In the genomic region with DNA sequence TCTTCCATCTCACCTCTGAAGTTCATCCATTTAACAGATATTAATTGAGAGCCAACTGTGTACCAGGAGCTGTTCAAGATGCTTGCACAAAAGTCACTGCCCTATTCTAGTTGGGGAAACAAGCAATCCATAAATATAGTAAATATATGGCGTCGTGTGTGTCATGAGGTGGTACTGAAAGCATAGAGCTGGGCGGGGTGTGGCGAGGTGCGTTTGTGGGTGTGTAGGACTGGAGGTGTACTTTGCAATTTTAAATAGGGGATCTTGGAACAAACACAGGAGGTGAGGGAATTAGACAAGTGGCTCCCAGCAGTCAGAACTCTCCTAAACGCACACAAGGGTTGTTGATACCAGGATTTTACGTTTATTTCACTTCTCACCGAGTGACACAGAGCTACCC, we compare ENCODE assay signal across 9 cellular contexts. TPM values are rescaled to one million over a fixed set of nuclear protein-coding genes. Genes with fewer than 3 reads are reported as not detected.
DNase-seq lines count a peak whose midpoint lies in the region; ATAC-seq and TF ChIP-seq lines count a peak whose summit lies in the region.
"Had no signal": no experiment of that assay in that cellular context is flagged by ENCODE, and none has a peak within 500 bp of the region (broad histone marks: within the 10 kb centered on the region; RNA-seq: fewer than 3 reads in every experiment).

No MANE protein-coding gene starts in this region.

- intact Hi-C loops in activated CD4-positive, alpha-beta T cell treated with anti-CD3 and anti-CD28 coated beads, Interleukin-2, amount 10 ng/mL, durations not matched to agents 24 days and 14 days (cut with micrococcal nuclease): loop anchor here (1.0 kb wide), 1 partner anchor 20 kb away; no protein-coding TSS in a partner anchor
- intact Hi-C loops in left lung (cut with DNase I) (no loop called here), testis (cut with DNase I; ENCODE audit: low total_unique reads) (no loop called here)

- DNase-seq in activated CD4-positive, alpha-beta T cell treated with anti-CD3 and anti-CD28 coated beads, Interleukin-2, amount 10 ng/mL, durations not matched to agents 24 days and 14 days: no peak
- DNase-seq in activated CD4-positive, alpha-beta T cell treated with anti-CD3 and anti-CD28 coated beads for 1 hour: no peak
- no peak for DNase-seq in activated naive CD8-positive, alpha-beta T cell treated with anti-CD3 and anti-CD28 coated beads, Interleukin-2, amount 10 ng/mL, durations not matched to agents 7 days and 5 days
- DNase-seq in left lung (no peak), testis (no peak), SKM-1 (lab: John Stamatoyannopoulos, UW; ENCODE audit: unreplicated experiment) (no peak)
- DNase-seq in stimulated activated CD4-positive, alpha-beta T cell treated with anti-CD3 and anti-CD28 coated beads, Interleukin-12 subunit alpha, Interleukin-12 subunit beta, amount 100 ng/mL, for 4 hours: no peak

- TF ChIP-seq CTCF in left lung (IDR thresholded peaks at IDR 0.05) (no peak), testis (IDR thresholded peaks at IDR 0.05) (no peak)

- H3K27me3 ChIP-seq in left lung: peaks cover 0 to 15% of the 10 kb centered on the region in 2 donors
- H3K27me3 ChIP-seq in testis: no peaks in the 10 kb centered on the region

- peak overlapping the region; percentile 80 for H3K4me3 Mint-ChIP-seq in activated CD4-positive, alpha-beta T cell treated with anti-CD3 and anti-CD28 coated beads, Interleukin-2, amount 10 ng/mL, durations not matched to agents 24 days and 14 days
- H3K4me3 Mint-ChIP-seq in activated naive CD8-positive, alpha-beta T cell treated with anti-CD3 and anti-CD28 coated beads, Interleukin-2, amount 10 ng/mL, durations not matched to agents 7 days and 5 days: peak overlapping the region; percentile 78

- ATAC-seq in activated naive CD8-positive, alpha-beta T cell treated with anti-CD3 and anti-CD28 coated beads, Interleukin-2, amount 10 ng/mL, durations not matched to agents 7 days and 5 days (ENCODE audit: low read depth): no peak
- no peak for ATAC-seq in left lung
- ATAC-seq in HG03439 (IDR thresholded peaks at IDR 0.05; ENCODE audit: unreplicated experiment): no peak

- H3K4me3 ChIP-seq in left lung: peak overlapping the region; percentile 48 to 54
- peak overlapping the region; percentile 65 to 74 for H3K4me3 ChIP-seq in testis

- peaks cover 4% of the 10 kb centered on the region for H3K27me3 Mint-ChIP-seq in activated CD4-positive, alpha-beta T cell treated with anti-CD3 and anti-CD28 coated beads, Interleukin-2, amount 10 ng/mL, durations not matched to agents 24 days and 14 days
- H3K27me3 Mint-ChIP-seq in activated naive CD8-positive, alpha-beta T cell treated with anti-CD3 and anti-CD28 coated beads, Interleukin-2, amount 10 ng/mL, durations not matched to agents 7 days and 5 days: peaks cover 4% of the 10 kb centered on the region

- H3K27ac ChIP-seq in left lung: no peak overlapping the region
- H3K27ac ChIP-seq in testis: no peak overlapping the region
- H3K27ac ChIP-seq: neutrophil had no signal

- no peak overlapping the region for H3K27ac Mint-ChIP-seq in activated CD4-positive, alpha-beta T cell treated with anti-CD3 and anti-CD28 coated beads, Interleukin-2, amount 10 ng/mL, durations not matched to agents 24 days and 14 days
- no peak overlapping the region for H3K27ac Mint-ChIP-seq in activated naive CD8-positive, alpha-beta T cell treated with anti-CD3 and anti-CD28 coated beads, Interleukin-2, amount 10 ng/mL, durations not matched to agents 7 days and 5 days

- H3K36me3 ChIP-seq in left lung (no peaks in the 10 kb centered on the region), testis (ENCODE audit: low read depth, missing control alignments) (no peaks in the 10 kb centered on the region)
- H3K36me3 ChIP-seq: neutrophil had no signal

- H3K9me3 ChIP-seq in left lung (peaks cover 0 to 3% of the 10 kb centered on the region in 2 donors), testis (no peaks in the 10 kb centered on the region)
- H3K9me3 ChIP-seq: neutrophil had no signal

- POLR2A ChIA-PET in activated naive CD8-positive, alpha-beta T cell treated with anti-CD3 and anti-CD28 coated beads, Interleukin-2, amount 10 ng/mL, durations not matched to agents 7 days and 5 days (lab: Charles Lee): no interaction called here

- H3K9me3 Mint-ChIP-seq in activated CD4-positive, alpha-beta T cell treated with anti-CD3 and anti-CD28 coated beads, Interleukin-2, amount 10 ng/mL, durations not matched to agents 24 days and 14 days: peaks cover 38% of the 10 kb centered on the region
- H3K9me3 Mint-ChIP-seq in activated naive CD8-positive, alpha-beta T cell treated with anti-CD3 and anti-CD28 coated beads, Interleukin-2, amount 10 ng/mL, durations not matched to agents 7 days and 5 days: peaks cover 27% of the 10 kb centered on the region

- no peak for TF ChIP-seq POLR2A in testis (IDR thresholded peaks at IDR 0.05)

- H3K4me1 Mint-ChIP-seq in activated CD4-positive, alpha-beta T cell treated with anti-CD3 and anti-CD28 coated beads, Interleukin-2, amount 10 ng/mL, durations not matched to agents 24 days and 14 days: peaks cover 25% of the 10 kb centered on the region
- peaks cover 23% of the 10 kb centered on the region for H3K4me1 Mint-ChIP-seq in activated naive CD8-positive, alpha-beta T cell treated with anti-CD3 and anti-CD28 coated beads, Interleukin-2, amount 10 ng/mL, durations not matched to agents 7 days and 5 days

- H3K4me1 ChIP-seq in left lung: peaks cover 0 to 15% of the 10 kb centered on the region in 2 donors
- H3K4me1 ChIP-seq in testis: no peaks in the 10 kb centered on the region

- 67 to 73% methylated on average over 8 of the region's 8 CpGs for WGBS in testis, 2 donors

- H3K36me3 Mint-ChIP-seq in activated CD4-positive, alpha-beta T cell treated with anti-CD3 and anti-CD28 coated beads, Interleukin-2, amount 10 ng/mL, durations not matched to agents 24 days and 14 days (ENCODE audit: low read depth): peaks cover 16% of the 10 kb centered on the region
- peaks cover 28% of the 10 kb centered on the region for H3K36me3 Mint-ChIP-seq in activated naive CD8-positive, alpha-beta T cell treated with anti-CD3 and anti-CD28 coated beads, Interleukin-2, amount 10 ng/mL, durations not matched to agents 7 days and 5 days

RNA-seq across cellular contexts. Expression of a gene that starts 0.5 kb away (rescaled TPM):
- 2.5 TPM in 2 replicates for total RNA-seq in activated CD4-positive, alpha-beta T cell treated with anti-CD3 and anti-CD28 coated beads, Interleukin-2, amount 10 ng/mL, durations not matched to agents 24 days and 14 days
- 1 to 10 TPM; 1.8 to 2.1 TPM for total RNA-seq in activated naive CD8-positive, alpha-beta T cell treated with anti-CD3 and anti-CD28 coated beads, Interleukin-2, amount 10 ng/mL, durations not matched to agents 7 days and 5 days
- total RNA-seq in left lung (1 to 10 TPM; 2.3 to 4.8 TPM), testis (10 to 100 TPM in 1 of 2 donors, 1 to 10 TPM in 1; 9.2 to 10.9 TPM)
- 20.8 TPM for polyA plus RNA-seq in testis (ENCODE audit: insufficient read depth, low read depth, low replicate concordance)

RNA-seq across cellular contexts. Expression of a gene that starts 31.3 kb away (rescaled TPM):
- total RNA-seq in activated CD4-positive, alpha-beta T cell treated with anti-CD3 and anti-CD28 coated beads, Interleukin-2, amount 10 ng/mL, durations not matched to agents 24 days and 14 days: 7.1 and 9.2 TPM in 2 replicates
- 1 to 10 TPM; 6.5 to 6.6 TPM for total RNA-seq in activated naive CD8-positive, alpha-beta T cell treated with anti-CD3 and anti-CD28 coated beads, Interleukin-2, amount 10 ng/mL, durations not matched to agents 7 days and 5 days
- total RNA-seq in left lung (1 to 10 TPM; 1.9 to 5.0 TPM), testis (10 to 100 TPM in 1 of 2 donors, 1 to 10 TPM in 1; 8.8 to 10.0 TPM)
- 5.8 TPM for polyA plus RNA-seq in testis (ENCODE audit: insufficient read depth, low read depth, low replicate concordance)
